ENCODE assay signal across 28 cellular contexts in genomic region chr2:152254486-152254885, GRCh38.
"Had no signal": no experiment of that assay in that cellular context is flagged by ENCODE, and none has a peak within 500 bp of the region (broad histone marks: within the 10 kb centered on the region; RNA-seq: fewer than 3 reads in every experiment).

No MANE protein-coding gene starts in this region.

- H3K4me3 ChIP-seq: colonic mucosa, coronary artery, dorsolateral prefrontal cortex, esophagus squamous epithelium, gastrocnemius medialis, gastroesophageal sphincter, heart left ventricle, heart right ventricle had no signal

- FAIRE-seq: colon, endometrium, endothelial cell of umbilical vein, frontal cortex had no signal

- H3K27me3 ChIP-seq: colonic mucosa, dorsolateral prefrontal cortex, foreskin keratinocyte, gastrocnemius medialis, gastroesophageal sphincter had no signal

- DNase-seq: colonic mucosa; cortex of kidney; dermis blood vessel endothelial cell; dorsolateral prefrontal cortex; effector CD4-positive, alpha-beta T cell; effector CD8-positive, alpha-beta T cell; effector memory CD4-positive, alpha-beta T cell; effector memory CD8-positive, alpha-beta T cell; endodermal cell; erythroblast; esophagus squamous epithelium; foreskin fibroblast; foreskin melanocyte; gastrocnemius medialis; glutamatergic neuron; head of caudate nucleus; heart left ventricle; heart right ventricle had no signal

- ATAC-seq: effector memory CD8-positive, alpha-beta T cell; esophagus mucosa; foreskin keratinocyte; gastrocnemius medialis; gastroesophageal sphincter; heart left ventricle; heart right ventricle had no signal

- H3K27ac Mint-ChIP-seq: dendritic cell treated with granulocyte-macrophage colony-stimulating factor and Interleukin-4, amounts not matched to agents 40 ng/mL and 50 ng/mL, for 4 days; effector memory CD8-positive, alpha-beta T cell; endodermal cell had no signal

- H3K4me1 ChIP-seq: colonic mucosa, esophagus squamous epithelium, foreskin keratinocyte, gastrocnemius medialis, gastroesophageal sphincter, heart left ventricle, heart right ventricle had no signal

- H3K4me3 Mint-ChIP-seq: dendritic cell treated with granulocyte-macrophage colony-stimulating factor and Interleukin-4, amounts not matched to agents 40 ng/mL and 50 ng/mL, for 4 days; effector memory CD8-positive, alpha-beta T cell; endodermal cell had no signal

- H3K36me3 ChIP-seq: colonic mucosa, esophagus squamous epithelium, gastrocnemius medialis, gastroesophageal sphincter, heart left ventricle, heart right ventricle had no signal

- H3K9me3 ChIP-seq: colonic mucosa, esophagus squamous epithelium, gastrocnemius medialis, gastroesophageal sphincter, heart left ventricle, heart right ventricle had no signal

- H3K27ac ChIP-seq: colonic mucosa, coronary artery, dorsolateral prefrontal cortex, epithelial cell of prostate, esophagus squamous epithelium, foreskin keratinocyte, gastrocnemius medialis, gastroesophageal sphincter, heart left ventricle, heart right ventricle had no signal

- H3K27me3 Mint-ChIP-seq: dendritic cell treated with granulocyte-macrophage colony-stimulating factor and Interleukin-4, amounts not matched to agents 40 ng/mL and 50 ng/mL, for 4 days had no signal
